Comparison of ENCODE assay signal across 8 cellular contexts in genomic region chr17:36545465-36546417, GRCh38. TPM values are rescaled to one million over a fixed set of nuclear protein-coding genes. Genes with fewer than 3 reads are reported as not detected.
DNase-seq lines count a peak whose midpoint lies in the region; ATAC-seq, FAIRE-seq and TF ChIP-seq lines count a peak whose summit lies in the region.

No MANE protein-coding gene starts in this region.

- H3K4me3 Mint-ChIP-seq in T-cell: peak overlapping the region; percentile 87 to 96 (median 87)

- CTCF ChIA-PET in T-cell (lab: Charles Lee): interaction anchor here in 1 of 2 donors (0.6 to 1.1 kb wide), 5 partner anchors 9 to 56 kb away, joined by 3 to 4 read pairs (median 3); partner anchors contain the start of gene MRM1

- FAIRE-seq in GM12892 (lab: Jason Lieb, UNC): no peak

- no peak for TF ChIP-seq CTCF in psoas muscle (IDR thresholded peaks at IDR 0.05)

- intact Hi-C loops in left ventricle myocardium superior (cut with micrococcal nuclease): no loop called here
- intact Hi-C loops in psoas muscle (cut with DNase I): no loop called here

- H3K36me3 ChIP-seq in psoas muscle (ENCODE audit: insufficient read depth in 1 of 2, low read depth in 1 of 2) (peaks cover 2 to 14% of the 10 kb centered on the region in 2 donors), urinary bladder (ENCODE audit: insufficient read depth) (no peaks in the 10 kb centered on the region)

- peaks cover 4% of the 10 kb centered on the region for H3K36me3 Mint-ChIP-seq in T-cell

- H3K4me1 Mint-ChIP-seq in T-cell: peaks cover 44 to 50% (median 48%) of the 10 kb centered on the region in 3 donors

- peak overlapping the region; percentile 88 for H3K4me3 ChIP-seq in psoas muscle
- peak overlapping the region; percentile 78 for H3K4me3 ChIP-seq in urinary bladder (ENCODE audit: low read depth, low read length)

- POLR2A ChIA-PET in T-cell (lab: Charles Lee): interaction anchor here (0.6 to 2.1 kb wide), 4 partner anchors 10 to 57 kb away, joined by 3 to 11 read pairs (median 4); partner anchors contain the start of genes MYO19 (in 1 of the 2) and PIGW (in 1 of the 2)

- H3K27me3 ChIP-seq in psoas muscle (ENCODE audit: insufficient read depth in 3 of 3, low read length in 2 of 3): no peaks in the 10 kb centered on the region

- no peak for TF ChIP-seq POLR2A in GM12892 (IDR thresholded peaks at IDR 0.05; ENCODE audit: low read depth, low read length)

- 0 to 2% (median 1%) methylated on average over 49 to 60 of the region's 60 CpGs for WGBS in psoas muscle, 3 donors
- under 1% methylated on average over 60 of the region's 60 CpGs for WGBS in urinary bladder

- H3K9me3 Mint-ChIP-seq in T-cell: no peaks in the 10 kb centered on the region

- DNase-seq in GM12892 (ENCODE audit: insufficient read length) (peak; percentile 88), NCI-H146 (lab: John Stamatoyannopoulos, UW) (peak; percentile 97), T-cell (peak; percentile 90 to 99 (median 97)), amygdala (lab: John Stamatoyannopoulos, UW) (peak in 53 of 56 donors; percentile 71 to 97 (median 93)), left ventricle myocardium superior (peak; percentile 97), psoas muscle (peak; percentile 98 to 99)

- H3K9me3 ChIP-seq in psoas muscle: no peaks in the 10 kb centered on the region

- H3K27ac ChIP-seq in psoas muscle (peak overlapping the region; percentile 100), urinary bladder (ENCODE audit: low read depth) (peak overlapping the region; percentile 95)

- peak overlapping the region; percentile 87 to 90 for H3K27ac Mint-ChIP-seq in T-cell

- ATAC-seq in HG02852 (IDR thresholded peaks at IDR 0.05; ENCODE audit: unreplicated experiment) (peak; percentile 71), T-cell (replicated peaks in 1 of 4) (peak; percentile 77 to 85 (median 82)), left ventricle myocardium superior (peak; percentile 92), psoas muscle (peak; percentile 89 to 93 (median 91))

- H3K4me1 ChIP-seq in psoas muscle (peaks cover 45% of the 10 kb centered on the region), urinary bladder (ENCODE audit: insufficient read depth) (no peaks in the 10 kb centered on the region)

- H3K27me3 Mint-ChIP-seq in T-cell: no peaks in the 10 kb centered on the region

RNA-seq across cellular contexts. Expression of gene GGNBP2, which starts 1.0 kb away (rescaled TPM):
- polyA plus RNA-seq in GM12892 (2012; ENCODE audit: missing spikeins): 44.8 TPM
- total RNA-seq in T-cell: 100 to 1,000 TPM; 105 to 190 (median 111) TPM
- total RNA-seq in left ventricle myocardium superior: 41.8 TPM
- total RNA-seq in psoas muscle: 10 to 100 TPM; 35.6 to 54.4 (median 39.7) TPM
- 10 to 100 TPM; 29.2 to 44.6 (median 40.0) TPM for polyA plus RNA-seq in psoas muscle
- 86.5 TPM for total RNA-seq in urinary bladder
- polyA plus RNA-seq in urinary bladder: 46.4 TPM

RNA-seq across cellular contexts. Expression of gene PIGW, which starts 11.0 kb away (rescaled TPM):
- 10.2 TPM for polyA plus RNA-seq in GM12892 (2012; ENCODE audit: missing spikeins)
- total RNA-seq in T-cell (1 to 10 TPM; 6.0 to 8.7 (median 6.5) TPM), left ventricle myocardium superior (3.5 TPM), psoas muscle (10 to 100 TPM in 3 of 4 donors, 1 to 10 TPM in 1; 6.2 to 14.9 (median 10.6) TPM), urinary bladder (5.6 TPM)
- polyA plus RNA-seq in psoas muscle (10 to 100 TPM in 2 of 3 donors, 1 to 10 TPM in 1; 5.5 to 18.0 (median 16.8) TPM), urinary bladder (6.8 TPM)

RNA-seq across cellular contexts. Expression of gene MYO19, which starts 11.1 kb away (rescaled TPM):
- polyA plus RNA-seq in GM12892 (2012; ENCODE audit: missing spikeins): 59.6 TPM
- 10 to 100 TPM; 73.1 to 80.8 (median 79.4) TPM for total RNA-seq in T-cell
- 20.0 TPM for total RNA-seq in left ventricle myocardium superior
- total RNA-seq in psoas muscle: 10 to 100 TPM; 10.1 to 19.2 (median 13.7) TPM
- polyA plus RNA-seq in psoas muscle: 10 to 100 TPM; 13.9 to 28.7 (median 15.2) TPM
- 48.5 TPM for total RNA-seq in urinary bladder
- 20.2 TPM for polyA plus RNA-seq in urinary bladder

RNA-seq across cellular contexts. Expression of gene DHRS11, which starts 45.9 kb away (rescaled TPM):
- polyA plus RNA-seq in GM12892 (2012; ENCODE audit: missing spikeins): 12.4 TPM
- 1 to 10 TPM; 2.6 to 9.7 (median 6.3) TPM for total RNA-seq in T-cell
- 13.5 TPM for total RNA-seq in left ventricle myocardium superior
- 10 to 100 TPM in 3 of 4 donors, 1 to 10 TPM in 1; 9.4 to 16.0 (median 13.4) TPM for total RNA-seq in psoas muscle
- polyA plus RNA-seq in psoas muscle: 10 to 100 TPM; 12.0 to 20.5 (median 14.5) TPM
- 3.2 TPM for total RNA-seq in urinary bladder
- 9.4 TPM for polyA plus RNA-seq in urinary bladder

RNA-seq across cellular contexts. Expression of gene MRM1, which starts 55.6 kb away (rescaled TPM):
- polyA plus RNA-seq in GM12892 (2012; ENCODE audit: missing spikeins): 6.0 TPM
- 10 to 100 TPM in 3 of 5 donors, 1 to 10 TPM in 2; 2.3 to 18.2 (median 15.4) TPM for total RNA-seq in T-cell
- 9.2 TPM for total RNA-seq in left ventricle myocardium superior
- 10 to 100 TPM in 1 of 4 donors, 1 to 10 TPM in 3; 8.7 to 12.1 (median 8.9) TPM for total RNA-seq in psoas muscle
- 10 to 100 TPM; 11.1 to 30.6 (median 18.3) TPM for polyA plus RNA-seq in psoas muscle
- 3.0 TPM for total RNA-seq in urinary bladder
- polyA plus RNA-seq in urinary bladder: 7.9 TPM

Comparison
In these comparisons a context has a peak if more than half of its experiments do, and no peak if none do; other contexts are left out.
1. Peak in every context shown above with its lines: DNase-seq, ATAC-seq, H3K4me3 ChIP-seq and H3K27ac ChIP-seq.